In the genomic region with DNA sequence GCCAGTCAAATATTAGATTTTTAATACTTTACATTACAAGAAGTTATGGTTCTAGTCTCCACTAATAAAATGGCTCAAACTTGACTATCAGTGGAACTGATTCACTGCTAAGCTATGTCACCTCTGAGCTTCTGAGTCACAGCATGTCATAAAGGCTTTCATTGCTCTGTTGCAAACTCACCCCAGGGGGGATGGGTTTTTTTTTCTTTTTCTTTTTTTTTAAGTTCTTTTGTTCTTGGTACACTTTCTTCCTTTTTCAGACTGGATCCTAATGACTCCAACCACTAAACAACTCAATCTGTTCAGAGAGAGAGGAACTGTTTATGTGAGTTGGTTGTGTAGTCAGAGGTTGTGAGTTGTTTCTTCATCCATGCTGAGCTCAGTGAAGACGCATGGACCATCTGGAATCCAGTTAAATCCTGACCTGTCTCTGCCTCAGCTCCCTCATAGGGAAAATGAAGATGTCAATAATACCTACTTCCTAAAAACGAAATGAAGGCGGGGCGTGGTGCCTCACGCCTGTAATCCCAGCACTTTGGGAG, we compare ENCODE assay signal across 8 cellular contexts. TPM values are rescaled to one million over a fixed set of nuclear protein-coding genes. Genes with fewer than 3 reads are reported as not detected.
A peak's percentile ranks its signal among the peaks of the same experiment; 100 is the strongest.
DNase-seq lines count a peak whose midpoint lies in the region; ATAC-seq and TF ChIP-seq lines count a peak whose summit lies in the region.

No MANE protein-coding gene starts in this region.

- H3K4me3 Mint-ChIP-seq in activated T-helper 17 cell treated with anti-CD3 and anti-CD28 coated beads, Interleukin-2, amount 50 U/mL, for 72 hours: no peak overlapping the region

- H3K4me2 ChIP-seq in hepatocyte: no peak overlapping the region

- H3K9me3 ChIP-seq in hepatocyte (ENCODE audit: low read depth) (no peaks in the 10 kb centered on the region), stomach (no peaks in the 10 kb centered on the region)

- H3K9me3 Mint-ChIP-seq in activated T-helper 17 cell treated with anti-CD3 and anti-CD28 coated beads, Interleukin-2, amount 50 U/mL, for 72 hours: no peaks in the 10 kb centered on the region

- no peak overlapping the region for H2AFZ ChIP-seq in hepatocyte

- H3K36me3 Mint-ChIP-seq in activated T-helper 17 cell treated with anti-CD3 and anti-CD28 coated beads, Interleukin-2, amount 50 U/mL, for 72 hours (ENCODE audit: low read depth): peaks cover 5% of the 10 kb centered on the region

- H3K27ac Mint-ChIP-seq in activated T-helper 17 cell treated with anti-CD3 and anti-CD28 coated beads, Interleukin-2, amount 50 U/mL, for 72 hours: no peak overlapping the region

- H3K4me1 ChIP-seq in hepatocyte (ENCODE audit: insufficient read depth): peaks cover 7% of the 10 kb centered on the region
- peaks cover 12 to 80% (median 63%) of the 10 kb centered on the region in 4 donors for H3K4me1 ChIP-seq in stomach

- H3K9me2 ChIP-seq in hepatocyte (replicated peaks; ENCODE audit: insufficient read depth): no peaks in the 10 kb centered on the region

- ATAC-seq in activated T-helper 17 cell treated with anti-CD3 and anti-CD28 coated beads, Interleukin-2, amount 50 U/mL, for 72 hours (replicated peaks): peak; percentile 81
- ATAC-seq in GM19035 (IDR thresholded peaks at IDR 0.05; ENCODE audit: unreplicated experiment) (no peak), GM21447 (IDR thresholded peaks at IDR 0.05; ENCODE audit: unreplicated experiment) (no peak)

- H3K27me3 ChIP-seq in hepatocyte: no peaks in the 10 kb centered on the region
- no peaks in the 10 kb centered on the region for H3K27me3 ChIP-seq in stomach

- H3K27me3 Mint-ChIP-seq in activated T-helper 17 cell treated with anti-CD3 and anti-CD28 coated beads, Interleukin-2, amount 50 U/mL, for 72 hours: no peaks in the 10 kb centered on the region

- no peaks in the 10 kb centered on the region for H4K20me1 ChIP-seq in hepatocyte (ENCODE audit: insufficient read depth, poor library complexity, severe bottlenecking)

- no peaks in the 10 kb centered on the region for H3K4me1 Mint-ChIP-seq in activated T-helper 17 cell treated with anti-CD3 and anti-CD28 coated beads, Interleukin-2, amount 50 U/mL, for 72 hours

- peak overlapping the region; percentile 78 for H3K27ac ChIP-seq in hepatocyte
- peak overlapping the region; percentile 14 to 83 (median 80) for H3K27ac ChIP-seq in stomach

- H3K4me3 ChIP-seq in hepatocyte: no peak overlapping the region
- H3K4me3 ChIP-seq in stomach: no peak overlapping the region

- TF ChIP-seq EP300 in stomach (IDR thresholded peaks at IDR 0.05): no peak

- WGBS in hepatocyte (ENCODE audit: low lambda C conversion rate, missing lambda C conversion rate): 64% methylated on average over 5 of the region's 5 CpGs
- WGBS in stomach, 5 donors: 81 to 92% (median 85%) methylated on average over 5 of the region's 5 CpGs

- H3K36me3 ChIP-seq in hepatocyte (replicated peaks; ENCODE audit: insufficient read depth, low read depth): no peaks in the 10 kb centered on the region
- peaks cover 0 to 6% (median 0%) of the 10 kb centered on the region in 4 donors for H3K36me3 ChIP-seq in stomach

- peaks cover 56% of the 10 kb centered on the region for H3K79me2 ChIP-seq in hepatocyte

- TF ChIP-seq CTCF in hepatocyte (IDR thresholded peaks at IDR 0.05; ENCODE audit: poor library complexity) (no peak), stomach (IDR thresholded peaks at IDR 0.05) (no peak)

- no peak for TF ChIP-seq POLR2A in stomach (IDR thresholded peaks at IDR 0.05)

- intact Hi-C loops in stomach (cut with DNase I; ENCODE audit: low total_unique reads): no loop called here

- peak; percentile 81 for DNase-seq in HS-27A (ENCODE audit: low read depth)
- peak; percentile 80 for DNase-seq in hepatocyte (ENCODE audit: low spot score)
- DNase-seq in stomach: no peak
- DNase-seq in NCI-H82 (lab: John Stamatoyannopoulos, UW): no peak
- DNase-seq in NCI-H446 (lab: John Stamatoyannopoulos, UW): no peak

RNA-seq across cellular contexts. Expression of a gene that starts 11.0 kb away (rescaled TPM):
- 10 to 100 TPM; 30.6 to 50.2 TPM for total RNA-seq in activated T-helper 17 cell treated with anti-CD3 and anti-CD28 coated beads, Interleukin-2, amount 50 U/mL, for 72 hours
- total RNA-seq in hepatocyte: 41.8 and 47.9 TPM in 2 replicates
- 16.6 and 28.0 TPM in 2 replicates for polyA plus RNA-seq in hepatocyte
- 100 to 1,000 TPM in 1 of 5 donors, 10 to 100 TPM in 4; 29.5 to 111 (median 72.7) TPM for total RNA-seq in stomach
- 10 to 100 TPM in 2 of 3 donors, 1 to 10 TPM in 1; 5.0 to 24.2 (median 13.7) TPM for polyA plus RNA-seq in stomach

RNA-seq across cellular contexts. Expression of a gene that starts 25.2 kb away (rescaled TPM):
- 10 to 100 TPM; 47.8 to 73.8 TPM for total RNA-seq in activated T-helper 17 cell treated with anti-CD3 and anti-CD28 coated beads, Interleukin-2, amount 50 U/mL, for 72 hours
- total RNA-seq in hepatocyte (3.6 and 4.0 TPM in 2 replicates), stomach (1 to 10 TPM in 2 of 5 donors, under 1 TPM in 2, not detected in 1; 0.58 to 6.6 (median 1.1) TPM)
- polyA plus RNA-seq in hepatocyte (5.4 and 5.9 TPM in 2 replicates), stomach (1 to 10 TPM; 3.1 to 7.2 (median 5.2) TPM)

Comparison
In these comparisons a context has a peak if more than half of its experiments do, and no peak if none do; other contexts are left out.
1. DNase-seq: peak in HS-27A (single experiment) and hepatocyte (single experiment); none in stomach (single experiment), NCI-H82 (single experiment) and NCI-H446 (0 of 2).